24 cellular contexts compared by ENCODE assay signal in the genomic region with DNA sequence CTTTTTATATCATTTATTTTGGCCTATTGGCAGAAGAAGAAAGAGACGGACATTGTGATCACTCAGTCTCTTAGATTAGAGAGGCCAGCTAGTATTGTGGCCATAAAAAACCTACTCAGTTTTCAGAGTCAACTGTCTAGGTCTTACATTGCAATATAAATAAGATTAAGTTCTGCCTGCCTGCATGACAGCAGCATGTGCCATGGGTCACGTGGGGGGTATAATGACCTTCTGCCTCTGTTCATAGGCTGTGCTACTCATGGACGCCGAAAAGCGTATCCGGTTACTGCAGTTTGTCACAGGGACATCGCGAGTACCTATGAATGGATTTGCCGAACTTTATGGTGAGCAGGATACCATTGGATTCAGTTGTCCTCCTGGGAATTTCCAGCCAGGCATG.
DNase-seq lines count a peak whose midpoint lies in the region; ATAC-seq and TF ChIP-seq lines count a peak whose summit lies in the region.
"Had no signal": no experiment of that assay in that cellular context is flagged by ENCODE, and none has a peak within 500 bp of the region (broad histone marks: within the 10 kb centered on the region; RNA-seq: fewer than 3 reads in every experiment).

No MANE protein-coding gene starts in this region.

- peaks cover 16 to 19% of the 10 kb centered on the region in 2 experiments for H3K4me1 Mint-ChIP-seq in H9

- H3K27me3 Mint-ChIP-seq in H9 (ENCODE audit: low read depth): peaks cover 2% of the 10 kb centered on the region; the same call in 1 of the 2 replicates
- H3K27me3 Mint-ChIP-seq: CD4-positive, alpha-beta memory T cell had no signal

- H3K9ac ChIP-seq in H9 (ENCODE audit: extremely low read depth, insufficient read length, low read length): no peak overlapping the region
- H3K9ac ChIP-seq: BLaER1 had no signal

- H3K27me3 ChIP-seq in H9 (ENCODE audit: insufficient read depth, low read length) (no peaks in the 10 kb centered on the region), SJCRH30 (no peaks in the 10 kb centered on the region), gastrocnemius medialis (no peaks in the 10 kb centered on the region), left lung (no peaks in the 10 kb centered on the region)
- H3K27me3 ChIP-seq: BLaER1 had no signal

- no peak overlapping the region for H3K4me3 Mint-ChIP-seq in H9
- H3K4me3 Mint-ChIP-seq: CD4-positive, alpha-beta memory T cell; HFFc6 had no signal

- H3K56ac ChIP-seq in H9 (ENCODE audit: insufficient read length, low read depth, low read length): no peak overlapping the region

- H3K27ac Mint-ChIP-seq in H9: no peak overlapping the region
- H3K27ac Mint-ChIP-seq: CD4-positive, alpha-beta memory T cell; HFFc6 had no signal

- peaks cover 13 to 79% (median 70%) of the 10 kb centered on the region in 3 experiments; a peak in 6 of 7 replicates for H3K36me3 Mint-ChIP-seq in H9 (ENCODE audit: insufficient read depth in 1 of 3, low read depth in 3 of 3)
- H3K36me3 Mint-ChIP-seq: CD4-positive, alpha-beta memory T cell had no signal

- H3K14ac ChIP-seq in H9 (ENCODE audit: insufficient read depth, low read length): no peak overlapping the region

- no peaks in the 10 kb centered on the region for H3K9me3 Mint-ChIP-seq in H9
- H3K9me3 Mint-ChIP-seq: CD4-positive, alpha-beta memory T cell; HFFc6 had no signal

- no peak for TF ChIP-seq CTCF in H9 (conservative IDR thresholded peaks at IDR 0.05)
- no peak for TF ChIP-seq CTCF in gastrocnemius medialis (IDR thresholded peaks at IDR 0.05 in 4 of 5, conservative IDR thresholded peaks at IDR 0.05 in 1 of 5)
- no peak for TF ChIP-seq CTCF in left lung (IDR thresholded peaks at IDR 0.05)

- no CpG with 5 or more reads among the region's 9 CpGs for WGBS in H9 (ENCODE audit: extremely low coverage, insufficient read length, low lambda C conversion rate)

- peaks cover 13% of the 10 kb centered on the region for H3K36me3 ChIP-seq in SJCRH30
- peaks cover 0 to 24% of the 10 kb centered on the region in 2 donors for H3K36me3 ChIP-seq in gastrocnemius medialis
- H3K36me3 ChIP-seq in left lung: peaks cover 0 to 80% of the 10 kb centered on the region in 2 donors

- DNase-seq in H9: peak; percentile 4
- peak; percentile 79 to 84 for DNase-seq in SJCRH30
- peak; percentile 3 for DNase-seq in left lobe of liver (ENCODE audit: low spot score)
- DNase-seq in gastrocnemius medialis: peak; percentile 96 to 97
- no peak for DNase-seq in left lung
- DNase-seq in NCI-H2081 (lab: John Stamatoyannopoulos, UW): no peak
- DNase-seq: Calu3; CD4-positive, alpha-beta memory T cell; DMS53; EL; HFFc6; MM.1S; NCI-H1092; NCI-H1436 treated with DMSO at 0.1 percent for 48 hours; NCI-H2029; NCI-H2171 treated with DMSO at 0.1 percent for 48 hours; NCI-H446; NCI-H526 treated with DMSO at 0.1 percent for 48 hours had no signal

- H4K91ac ChIP-seq in H9 (ENCODE audit: insufficient read length, low read depth, low read length): no peak overlapping the region

- H3K4me3 ChIP-seq in SJCRH30 (no peak overlapping the region), gastrocnemius medialis (no peak overlapping the region), left lung (no peak overlapping the region)
- H3K4me3 ChIP-seq: A549, BLaER1, GM12878 had no signal

- no peak overlapping the region for H3T11ph ChIP-seq in H9 (ENCODE audit: low read length)

- no peaks in the 10 kb centered on the region for H3K23me2 ChIP-seq in H9 (ENCODE audit: insufficient read length, low read depth, low read length, poor library complexity, severe bottlenecking)

- H3K9me3 ChIP-seq in H9 (ENCODE audit: control insufficient read depth, low read depth, low read length): no peaks in the 10 kb centered on the region
- no peaks in the 10 kb centered on the region for H3K9me3 ChIP-seq in SJCRH30 (replicated peaks)
- H3K9me3 ChIP-seq in gastrocnemius medialis: no peaks in the 10 kb centered on the region
- H3K9me3 ChIP-seq in left lung: no peaks in the 10 kb centered on the region
- H3K9me3 ChIP-seq: A549, BLaER1 had no signal

- no peak overlapping the region for H4K8ac ChIP-seq in H9 (replicated peaks; ENCODE audit: insufficient read length, low read depth, low read length)

- H3K79me2 ChIP-seq in H9 (ENCODE audit: insufficient read depth, low read length): no peaks in the 10 kb centered on the region

- H2BK12ac ChIP-seq in H9 (ENCODE audit: insufficient read length, low read depth, low read length): no peak overlapping the region

- no peaks in the 10 kb centered on the region for H4K20me1 ChIP-seq in H9 (ENCODE audit: control insufficient read depth, insufficient read depth, insufficient read length)
- H4K20me1 ChIP-seq: BLaER1 had no signal

- no peak overlapping the region for H3K18ac ChIP-seq in H9 (ENCODE audit: insufficient read length, low read depth, low read length)

- no peak overlapping the region for H4K5ac ChIP-seq in H9 (ENCODE audit: insufficient read length, low read depth, low read length)

- no peak overlapping the region for H3K4me2 ChIP-seq in H9 (ENCODE audit: insufficient read depth, insufficient read length, low read length)
- H3K4me2 ChIP-seq: A549, BLaER1 had no signal

- intact Hi-C loops in gastrocnemius medialis (cut with DNase I; ENCODE audit: low total_unique reads): loop anchor here (10.0 kb wide), 1 partner anchor 674 kb away; no protein-coding TSS in a partner anchor
- intact Hi-C loops in left lung (cut with DNase I): no loop called here

- no peak overlapping the region for H3K23ac ChIP-seq in H9 (ENCODE audit: insufficient read length, low read depth, low read length)

- no peak overlapping the region for H2AFZ ChIP-seq in H9 (ENCODE audit: low read length)

- no peak for ATAC-seq in left lobe of liver
- ATAC-seq in gastrocnemius medialis: peak; percentile 92 to 96
- ATAC-seq in left lung: no peak
- no peak for ATAC-seq in HG02885 (IDR thresholded peaks at IDR 0.05; ENCODE audit: poor library complexity, unreplicated experiment)
- no peak for ATAC-seq in HG03095 (IDR thresholded peaks at IDR 0.05; ENCODE audit: unreplicated experiment)
- ATAC-seq: A549, GM12878, Panc1 had no signal

- no peak overlapping the region for H2BK5ac ChIP-seq in H9 (ENCODE audit: insufficient read length, low read length)

- H2BK15ac ChIP-seq in H9 (ENCODE audit: low read depth, low read length): no peak overlapping the region

- no peak overlapping the region for H2BK20ac ChIP-seq in H9 (ENCODE audit: low read depth, low read length, poor library complexity, severe bottlenecking)

- in situ Hi-C loops in gastrocnemius medialis (cut with MboI; ENCODE audit: low sequenced_read_pairs in 4 of 4): no loop called here

- no peak overlapping the region for H3K4ac ChIP-seq in H9 (ENCODE audit: low read depth, low read length)

- no peak for TF ChIP-seq POLR2A in gastrocnemius medialis (IDR thresholded peaks at IDR 0.05)

- H3K4me1 ChIP-seq in H9 (ENCODE audit: insufficient read depth, low read length): no peaks in the 10 kb centered on the region; the same call in 1 of the 2 replicates
- H3K4me1 ChIP-seq in SJCRH30: peaks cover 29% of the 10 kb centered on the region
- peaks cover 20 to 42% of the 10 kb centered on the region in 2 donors for H3K4me1 ChIP-seq in gastrocnemius medialis
- no peaks in the 10 kb centered on the region for H3K4me1 ChIP-seq in left lung
- H3K4me1 ChIP-seq: A549 had no signal

- H2BK120ac ChIP-seq in H9 (ENCODE audit: low read depth, low read length, poor library complexity, severe bottlenecking): no peak overlapping the region

- H3K79me1 ChIP-seq in H9 (ENCODE audit: insufficient read depth, low read depth, low read length, poor library complexity, severe bottlenecking): no peaks in the 10 kb centered on the region

- H2AK5ac ChIP-seq in H9 (ENCODE audit: insufficient read length, low read length): no peak overlapping the region

- H3K27ac ChIP-seq in H9 (ENCODE audit: insufficient read length, low read depth, low read length) (no peak overlapping the region), SJCRH30 (peak overlapping the region; percentile 70), gastrocnemius medialis (peak overlapping the region; percentile 85 to 91 (median 86)), left lung (no peak overlapping the region)
- H3K27ac ChIP-seq: A549, BLaER1 had no signal

Comparison
In these comparisons a context has a peak if more than half of its experiments do, and no peak if none do; other contexts are left out.
1. DNase-seq: peak in H9 (single experiment), SJCRH30 (2 of 2), left lobe of liver (single experiment) and gastrocnemius medialis (2 of 2); none in left lung (0 of 2) and NCI-H2081 (0 of 2).
2. H3K27ac ChIP-seq: peak in SJCRH30 (single experiment) and gastrocnemius medialis (4 of 4); none in H9 (single experiment) and left lung (0 of 2).
3. ATAC-seq: peak in gastrocnemius medialis (2 of 2); none in left lobe of liver (single experiment), left lung (single experiment), HG02885 (single experiment) and HG03095 (single experiment).